ENCODE assay signal across 20 cellular contexts in genomic region chr20:63054103-63054474, GRCh38. TPM values are rescaled to one million over a fixed set of nuclear protein-coding genes. Genes with fewer than 3 reads are reported as not detected.
"Had no signal": no experiment of that assay in that cellular context is flagged by ENCODE, and none has a peak within 500 bp of the region (broad histone marks: within the 10 kb centered on the region; RNA-seq: fewer than 3 reads in every experiment).

No MANE protein-coding gene starts in this region.

- H3K36me3 ChIP-seq: SJCRH30, WERI-Rb-1 had no signal

- H3K27ac ChIP-seq: parathyroid adenoma, SJCRH30, WERI-Rb-1 had no signal

- H3K27ac Mint-ChIP-seq: activated CD4-positive, alpha-beta T cell treated with anti-CD3 and anti-CD28 coated beads, Interleukin-2, amount 10 ng/mL, durations not matched to agents 24 days and 14 days; activated CD8-positive, alpha-beta T cell treated with anti-CD3 and anti-CD28 coated beads, Interleukin-2, amount 10 ng/mL, durations not matched to agents 7 days and 5 days; activated naive CD4-positive, alpha-beta T cell treated with anti-CD3 and anti-CD28 coated beads, Interleukin-2, amount 50 U/mL, for 72 hours; naive B cell; T-helper 17 cell; type B pancreatic cell had no signal

- H3K27me3 Mint-ChIP-seq: activated CD4-positive, alpha-beta T cell treated with anti-CD3 and anti-CD28 coated beads, Interleukin-2, amount 10 ng/mL, durations not matched to agents 24 days and 14 days had no signal

- H3K4me3 ChIP-seq: SJCRH30 had no signal

- H3K4me3 Mint-ChIP-seq: activated CD4-positive, alpha-beta T cell treated with anti-CD3 and anti-CD28 coated beads, Interleukin-2, amount 10 ng/mL, durations not matched to agents 24 days and 14 days; activated CD8-positive, alpha-beta T cell treated with anti-CD3 and anti-CD28 coated beads, Interleukin-2, amount 10 ng/mL, durations not matched to agents 7 days and 5 days; brain; central memory CD8-positive, alpha-beta T cell; naive B cell; T-helper 17 cell; type B pancreatic cell had no signal

- H3K9ac ChIP-seq: parathyroid adenoma had no signal

- H3K36me3 Mint-ChIP-seq: activated naive CD4-positive, alpha-beta T cell treated with anti-CD3 and anti-CD28 coated beads, Interleukin-2, amount 50 U/mL, for 72 hours; brain; naive B cell; type B pancreatic cell had no signal

- ATAC-seq: activated CD8-positive, alpha-beta T cell treated with anti-CD3 and anti-CD28 coated beads, Interleukin-2, amount 10 ng/mL, durations not matched to agents 7 days and 5 days; activated naive CD4-positive, alpha-beta T cell treated with anti-CD3 and anti-CD28 coated beads, Interleukin-2, amount 50 U/mL, for 72 hours; stimulated activated naive CD8-positive, alpha-beta T cell treated with anti-CD3 and anti-CD28 coated beads, Interleukin-15, Interleukin-2, amounts not matched to agents 100 U/mL and 50 U/mL, for 24 hours; T-helper 17 cell had no signal

- H2AFZ ChIP-seq: parathyroid adenoma had no signal

- FAIRE-seq: small intestine had no signal

- H3K9me3 Mint-ChIP-seq: activated CD4-positive, alpha-beta T cell treated with anti-CD3 and anti-CD28 coated beads, Interleukin-2, amount 10 ng/mL, durations not matched to agents 24 days and 14 days; activated naive CD4-positive, alpha-beta T cell treated with anti-CD3 and anti-CD28 coated beads, Interleukin-2, amount 50 U/mL, for 72 hours; central memory CD8-positive, alpha-beta T cell; naive B cell; type B pancreatic cell had no signal

- DNase-seq: activated CD4-positive, alpha-beta T cell treated with anti-CD3 and anti-CD28 coated beads, Interleukin-2, amount 10 ng/mL, durations not matched to agents 24 days and 14 days; activated CD8-positive, alpha-beta T cell treated with anti-CD3 and anti-CD28 coated beads, Interleukin-2, amount 10 ng/mL, durations not matched to agents 7 days and 5 days; amygdala; cortex of kidney; effector CD8-positive, alpha-beta T cell; foreskin melanocyte; naive B cell; retina; SJCRH30; small intestine; stimulated activated naive CD8-positive, alpha-beta T cell treated with anti-CD3 and anti-CD28 coated beads, Interleukin-15, Interleukin-2, amounts not matched to agents 100 U/mL and 50 U/mL, for 24 hours; WERI-Rb-1 had no signal

- H3K4me1 ChIP-seq: SJCRH30 had no signal

- H3K4me1 Mint-ChIP-seq: activated CD4-positive, alpha-beta T cell treated with anti-CD3 and anti-CD28 coated beads, Interleukin-2, amount 10 ng/mL, durations not matched to agents 24 days and 14 days; central memory CD8-positive, alpha-beta T cell; T-helper 17 cell had no signal

- H3K79me2 ChIP-seq: parathyroid adenoma had no signal

RNA-seq across cellular contexts. Expression of gene BHLHE23, which starts 47.3 kb away (rescaled TPM):
- total RNA-seq: activated CD4-positive, alpha-beta T cell treated with anti-CD3 and anti-CD28 coated beads, Interleukin-2, amount 10 ng/mL, durations not matched to agents 24 days and 14 days; activated CD8-positive, alpha-beta T cell treated with anti-CD3 and anti-CD28 coated beads, Interleukin-2, amount 10 ng/mL, durations not matched to agents 7 days and 5 days; activated naive CD4-positive, alpha-beta T cell treated with anti-CD3 and anti-CD28 coated beads, Interleukin-2, amount 50 U/mL, for 72 hours; fibroblast of lung; lung microvascular endothelial cell; SJCRH30; T-helper 17 cell had no signal
- polyA plus RNA-seq: fibroblast of lung, small intestine had no signal
